In genomic region chr19:38618590-38619360, GRCh38 we compare ENCODE assay signal across 1 cellular context.
A peak's percentile ranks its signal among the peaks of the same experiment; 100 is the strongest.
TF ChIP-seq lines count a peak whose summit lies in the region.

EIF3K (plus strand) TSS chr19:38619188; CDS start chr19:38619269, 81 bp downstream.

TF ChIP-seq in K562, 482 proteins besides CTCF, POLR2A, EP300 and RAD21 (continued from another document and continues in another):
- TF ChIP-seq TRIM25 (IDR thresholded peaks at IDR 0.05; ENCODE audit: borderline replicate concordance): no peak
- no peak for TF ChIP-seq HBP1 (CRISPR knock-in tag; IDR thresholded peaks at IDR 0.05)
- TF ChIP-seq HNRNPLL (IDR thresholded peaks at IDR 0.05; ENCODE audit: low read depth, low read length, poor library complexity, severe bottlenecking): peak; percentile 56
- TF ChIP-seq SFPQ (IDR thresholded peaks at IDR 0.05; ENCODE audit: low read depth, low read length): no peak
- TF ChIP-seq ARID3A (IDR thresholded peaks at IDR 0.05; ENCODE audit: borderline replicate concordance, low read depth, low read length): no peak
- TF ChIP-seq ARID2 (IDR thresholded peaks at IDR 0.05): no peak
- TF ChIP-seq RFX5 (IDR thresholded peaks at IDR 0.05; ENCODE audit: low read depth, low read length): no peak
- no peak for TF ChIP-seq ZNF318 (IDR thresholded peaks at IDR 0.05; ENCODE audit: borderline replicate concordance in 1 of 2, low read depth in 1 of 2)
- no peak for TF ChIP-seq ZBTB43 (CRISPR knock-in tag; IDR thresholded peaks at IDR 0.05)
- peak; percentile 91 for TF ChIP-seq POLR2AphosphoS5 (IDR thresholded peaks at IDR 0.05; ENCODE audit: control insufficient read depth, insufficient read depth, low read depth, low read length)
- no peak for TF ChIP-seq ZNF175 (CRISPR knock-in tag; IDR thresholded peaks at IDR 0.05; ENCODE audit: low read depth)
- no peak for TF ChIP-seq PHTF2 (CRISPR knock-in tag; IDR thresholded peaks at IDR 0.05)
- TF ChIP-seq ZNF253 (CRISPR knock-in tag; conservative IDR thresholded peaks at IDR 0.05): no peak
- no peak for TF ChIP-seq AFF4 (CRISPR knock-in tag; IDR thresholded peaks at IDR 0.05)
- TF ChIP-seq ZNF639 (CRISPR knock-in tag; conservative IDR thresholded peaks at IDR 0.05 in 1 of 2, IDR thresholded peaks at IDR 0.05 in 1 of 2): peak in 1 of 2 experiments; percentile 96; a peak in 2 of 4 replicates
- TF ChIP-seq CEBPZ (IDR thresholded peaks at IDR 0.05; ENCODE audit: borderline replicate concordance, low read depth, low read length): no peak
- TF ChIP-seq CHD1 (IDR thresholded peaks at IDR 0.05; ENCODE audit: low read length): no peak
- TF ChIP-seq SMAD1 (IDR thresholded peaks at IDR 0.05; ENCODE audit: low read depth, low read length, partially characterized antibody): no peak
- TF ChIP-seq CHCHD3 (CRISPR knock-in tag; IDR thresholded peaks at IDR 0.05): 0 out of 2 replicates have a peak, but pooled peaks have one; percentile 23
- TF ChIP-seq ZNF583 (CRISPR knock-in tag; IDR thresholded peaks at IDR 0.05): 0 out of 2 replicates have a peak, but pooled peaks have one; percentile 30
- TF ChIP-seq CAMTA2 (CRISPR knock-in tag; conservative IDR thresholded peaks at IDR 0.05): no peak
- TF ChIP-seq YBX1 (IDR thresholded peaks at IDR 0.05): no peak
- TF ChIP-seq CBX5 (IDR thresholded peaks at IDR 0.05; ENCODE audit: borderline replicate concordance, low read depth): no peak
